In genomic region chr10:3765376-3765667, GRCh38 we compare ENCODE assay signal across 1 cellular context.
A peak's percentile ranks its signal among the peaks of the same experiment; 100 is the strongest.
TF ChIP-seq lines count a peak whose summit lies in the region.

No MANE protein-coding gene starts in this region.

TF ChIP-seq in K562, 482 proteins besides CTCF, POLR2A, EP300 and RAD21 (continued from another document and continues in another):
- TF ChIP-seq CREB5 (CRISPR knock-in tag; IDR thresholded peaks at IDR 0.05) (no peak), ZNF121 (CRISPR knock-in tag; conservative IDR thresholded peaks at IDR 0.05) (no peak), SRF (CRISPR knock-in tag; IDR thresholded peaks at IDR 0.05) (no peak), ZSCAN32 (CRISPR knock-in tag; IDR thresholded peaks at IDR 0.05) (no peak), ETV6 (IDR thresholded peaks at IDR 0.05; ENCODE audit: borderline replicate concordance in 1 of 2, low read depth in 2 of 2, low read length in 1 of 2) (no peak), ETV6 (CRISPR knock-in tag; IDR thresholded peaks at IDR 0.05; ENCODE audit: borderline replicate concordance) (no peak), GTF2A2 (tag; IDR thresholded peaks at IDR 0.05) (no peak), HIVEP1 (CRISPR knock-in tag; IDR thresholded peaks at IDR 0.05) (no peak), ZHX1 (conservative IDR thresholded peaks at IDR 0.05; ENCODE audit: low read length) (no peak), NR3C1 (CRISPR knock-in tag; IDR thresholded peaks at IDR 0.05) (no peak), ZFP91 (CRISPR knock-in tag; IDR thresholded peaks at IDR 0.05) (no peak), FOXO4 (CRISPR knock-in tag; IDR thresholded peaks at IDR 0.05) (no peak), CHAMP1 (IDR thresholded peaks at IDR 0.05) (no peak), HBP1 (CRISPR knock-in tag; IDR thresholded peaks at IDR 0.05) (no peak), YY1 (IDR thresholded peaks at IDR 0.05; ENCODE audit: borderline replicate concordance in 1 of 3, control insufficient read depth in 1 of 3, extremely low read depth in 1 of 3, insufficient read depth in 3 of 3, insufficient read length in 1 of 3, insufficient replicate concordance in 2 of 3, low read depth in 1 of 3, low read length in 2 of 3) (no peak), RHOXF2B (CRISPR knock-in tag; conservative IDR thresholded peaks at IDR 0.05) (no peak), ATF1 (CRISPR knock-in tag; IDR thresholded peaks at IDR 0.05) (no peak), ATF1 (tag; IDR thresholded peaks at IDR 0.05) (peak; percentile 25; the same call in 1 of the 2 replicates), ZNF24 (IDR thresholded peaks at IDR 0.05) (no peak), ZNF134 (CRISPR knock-in tag; conservative IDR thresholded peaks at IDR 0.05) (no peak), SRSF1 (IDR thresholded peaks at IDR 0.05; ENCODE audit: low read depth, low read length) (no peak), ZNF197 (CRISPR knock-in tag; IDR thresholded peaks at IDR 0.05; ENCODE audit: low read depth) (0 out of 2 replicates have a peak, but pooled peaks have one; percentile 42), ZNF77 (CRISPR knock-in tag; IDR thresholded peaks at IDR 0.05) (no peak), MAFG (tag; conservative IDR thresholded peaks at IDR 0.05) (no peak), ARNT (IDR thresholded peaks at IDR 0.05) (no peak), ZNF75A (CRISPR knock-in tag; IDR thresholded peaks at IDR 0.05) (no peak), SREBF1 (IDR thresholded peaks at IDR 0.05; ENCODE audit: borderline replicate concordance, low read depth, low read length) (no peak), MCM5 (IDR thresholded peaks at IDR 0.05; ENCODE audit: low read depth) (no peak), FOXK2 (conservative IDR thresholded peaks at IDR 0.05 in 1 of 2, IDR thresholded peaks at IDR 0.05 in 1 of 2; ENCODE audit: low read depth in 2 of 2) (peak in 1 of 2 experiments; percentile 3; a peak in 2 of 4 replicates), ZNF282 (CRISPR knock-in tag; IDR thresholded peaks at IDR 0.05) (no peak), TRIM28 (IDR thresholded peaks at IDR 0.05) (no peak), SREBF2 (CRISPR knock-in tag; IDR thresholded peaks at IDR 0.05) (no peak), SNIP1 (IDR thresholded peaks at IDR 0.05; ENCODE audit: low read depth) (no peak), SMARCC2 (IDR thresholded peaks at IDR 0.05; ENCODE audit: low read depth) (no peak), HLTF (IDR thresholded peaks at IDR 0.05) (no peak), TAF9B (IDR thresholded peaks at IDR 0.05; ENCODE audit: partially characterized antibody) (peak; percentile 16), CHD4 (IDR thresholded peaks at IDR 0.05; ENCODE audit: insufficient read depth, insufficient replicate concordance, low read depth, low read length, poor library complexity, severe bottlenecking) (no peak), SMAD3 (CRISPR knock-in tag; conservative IDR thresholded peaks at IDR 0.05) (0 out of 2 replicates have a peak, but pooled peaks have one; percentile 20), TRIM24 (IDR thresholded peaks at IDR 0.05) (no peak), SIN3A (IDR thresholded peaks at IDR 0.05; ENCODE audit: borderline replicate concordance in 2 of 2, control insufficient read depth in 1 of 2, low read depth in 2 of 2, low read length in 2 of 2) (no peak), CTCFL (IDR thresholded peaks at IDR 0.05; ENCODE audit: borderline replicate concordance, insufficient read depth, low read depth, low read length, poor library complexity, severe bottlenecking) (no peak), RFX1 (IDR thresholded peaks at IDR 0.05) (no peak), NR2C2 (CRISPR knock-in tag; IDR thresholded peaks at IDR 0.05) (no peak), NR2C2 (tag; IDR thresholded peaks at IDR 0.05) (peak; percentile 34; the same call in 1 of the 2 replicates), ZNF398 (CRISPR knock-in tag; IDR thresholded peaks at IDR 0.05) (no peak), JUND (IDR thresholded peaks at IDR 0.05; ENCODE audit: borderline replicate concordance, low read depth, low read length) (no peak), JUND (tag; IDR thresholded peaks at IDR 0.05; ENCODE audit: borderline replicate concordance, low read depth, low read length) (no peak), ELF1 (tag; IDR thresholded peaks at IDR 0.05) (peak; percentile 34; the same call in 1 of the 2 replicates), CBX8 (IDR thresholded peaks at IDR 0.05; ENCODE audit: borderline replicate concordance, extremely low read depth, low read depth, low read length, poor library complexity, severe bottlenecking) (no peak), SRSF3 (IDR thresholded peaks at IDR 0.05; ENCODE audit: insufficient read depth, low read length) (no peak), ZNF23 (CRISPR knock-in tag; IDR thresholded peaks at IDR 0.05) (no peak), SMARCB1 (IDR thresholded peaks at IDR 0.05; ENCODE audit: insufficient read length, low read depth) (no peak), GTF2B (IDR thresholded peaks at IDR 0.05; ENCODE audit: extremely low read depth, insufficient read length) (no peak), BRCA1 (IDR thresholded peaks at IDR 0.05) (no peak), BRCA1 (CRISPR knock-in tag; IDR thresholded peaks at IDR 0.05) (no peak), SAP30 (IDR thresholded peaks at IDR 0.05; ENCODE audit: borderline replicate concordance, insufficient read depth, low read depth, low read length, poor library complexity, severe bottlenecking) (no peak), BDP1 (IDR thresholded peaks at IDR 0.05; ENCODE audit: insufficient read depth, insufficient read length) (no peak), MAZ (CRISPR knock-in tag; conservative IDR thresholded peaks at IDR 0.05 in 1 of 2, IDR thresholded peaks at IDR 0.05 in 1 of 2) (no peak), GABPA (tag; conservative IDR thresholded peaks at IDR 0.05; ENCODE audit: low read depth) (peak; percentile 42), STAG1 (CRISPR knock-in tag; IDR thresholded peaks at IDR 0.05; ENCODE audit: borderline replicate concordance) (no peak)
